In the genomic region with DNA sequence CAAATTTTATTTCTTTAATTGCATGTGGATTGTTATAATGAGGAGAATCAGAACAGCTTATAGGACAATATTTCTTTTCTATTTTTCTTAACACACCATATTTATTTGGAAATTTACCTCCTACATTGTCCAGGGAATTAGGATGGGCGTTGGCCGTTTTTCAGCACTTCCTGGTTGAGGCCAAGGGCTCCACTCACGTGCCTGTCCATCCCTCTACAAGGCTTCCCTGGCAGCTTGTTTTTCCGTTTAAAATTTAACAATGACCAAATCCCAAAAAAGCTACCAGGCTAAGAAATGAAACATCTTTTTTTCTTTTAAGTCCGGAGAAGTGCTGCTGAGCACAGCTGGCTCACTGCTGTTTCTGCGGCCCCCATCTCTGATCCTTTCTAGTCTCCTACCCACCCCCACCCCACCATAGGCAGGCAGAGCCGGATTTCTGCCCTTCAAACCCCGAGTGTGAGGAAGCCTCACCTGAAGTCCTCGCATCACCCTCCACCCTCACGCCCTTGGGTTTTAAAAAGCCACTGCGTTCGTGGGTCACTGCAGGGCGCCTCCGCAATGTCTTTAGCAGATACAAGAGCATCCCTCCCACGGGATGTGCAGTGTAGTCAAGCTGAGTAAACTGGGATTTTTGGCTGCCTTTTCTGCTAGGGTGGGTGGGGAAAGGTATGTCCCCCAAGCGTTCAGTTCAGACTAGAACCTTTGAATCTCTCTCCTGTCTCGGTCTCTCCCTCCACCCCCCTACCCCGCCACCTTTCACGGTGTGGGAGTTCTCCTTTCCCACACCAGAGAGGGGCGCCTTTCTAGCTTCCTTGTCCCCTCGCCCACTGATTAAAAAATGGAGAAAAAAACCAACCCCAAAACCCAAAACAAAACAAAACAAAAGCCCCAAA, we compare ENCODE assay signal across 2 cellular contexts.
TF ChIP-seq lines count a peak whose summit lies in the region.

No MANE protein-coding gene starts in this region.

TF ChIP-seq in liver, 16 proteins besides CTCF, POLR2A, EP300 and RAD21 (continued from another document):
- TF ChIP-seq, protein P1, sequence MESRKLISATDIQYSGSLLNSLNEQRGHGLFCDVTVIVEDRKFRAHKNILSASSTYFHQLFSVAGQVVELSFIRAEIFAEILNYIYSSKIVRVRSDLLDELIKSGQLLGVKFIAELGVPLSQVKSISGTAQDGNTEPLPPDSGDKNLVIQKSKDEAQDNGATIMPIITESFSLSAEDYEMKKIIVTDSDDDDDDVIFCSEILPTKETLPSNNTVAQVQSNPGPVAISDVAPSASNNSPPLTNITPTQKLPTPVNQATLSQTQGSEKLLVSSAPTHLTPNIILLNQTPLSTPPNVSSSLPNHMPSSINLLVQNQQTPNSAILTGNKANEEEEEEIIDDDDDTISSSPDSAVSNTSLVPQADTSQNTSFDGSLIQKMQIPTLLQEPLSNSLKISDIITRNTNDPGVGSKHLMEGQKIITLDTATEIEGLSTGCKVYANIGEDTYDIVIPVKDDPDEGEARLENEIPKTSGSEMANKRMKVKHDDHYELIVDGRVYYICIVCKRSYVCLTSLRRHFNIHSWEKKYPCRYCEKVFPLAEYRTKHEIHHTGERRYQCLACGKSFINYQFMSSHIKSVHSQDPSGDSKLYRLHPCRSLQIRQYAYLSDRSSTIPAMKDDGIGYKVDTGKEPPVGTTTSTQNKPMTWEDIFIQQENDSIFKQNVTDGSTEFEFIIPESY (IDR thresholded peaks at IDR 0.05) = no peak
- TF ChIP-seq, protein P2, sequence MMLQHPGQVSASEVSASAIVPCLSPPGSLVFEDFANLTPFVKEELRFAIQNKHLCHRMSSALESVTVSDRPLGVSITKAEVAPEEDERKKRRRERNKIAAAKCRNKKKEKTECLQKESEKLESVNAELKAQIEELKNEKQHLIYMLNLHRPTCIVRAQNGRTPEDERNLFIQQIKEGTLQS (IDR thresholded peaks at IDR 0.05) = no peak
- TF ChIP-seq, protein P3, sequence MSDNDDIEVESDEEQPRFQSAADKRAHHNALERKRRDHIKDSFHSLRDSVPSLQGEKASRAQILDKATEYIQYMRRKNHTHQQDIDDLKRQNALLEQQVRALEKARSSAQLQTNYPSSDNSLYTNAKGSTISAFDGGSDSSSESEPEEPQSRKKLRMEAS (IDR thresholded peaks at IDR 0.05) = no peak
- TF ChIP-seq GABPA (IDR thresholded peaks at IDR 0.05 in 1 of 2, conservative IDR thresholded peaks at IDR 0.05 in 1 of 2) (no peak), FOXA2 (IDR thresholded peaks at IDR 0.05) (no peak), NR2F2 (IDR thresholded peaks at IDR 0.05) (no peak), YY1 (IDR thresholded peaks at IDR 0.05) (no peak), HNF4A (conservative IDR thresholded peaks at IDR 0.05) (no peak), SP1 (IDR thresholded peaks at IDR 0.05) (no peak), JUND (IDR thresholded peaks at IDR 0.05) (no peak)
- TF ChIP-seq, protein P4, sequence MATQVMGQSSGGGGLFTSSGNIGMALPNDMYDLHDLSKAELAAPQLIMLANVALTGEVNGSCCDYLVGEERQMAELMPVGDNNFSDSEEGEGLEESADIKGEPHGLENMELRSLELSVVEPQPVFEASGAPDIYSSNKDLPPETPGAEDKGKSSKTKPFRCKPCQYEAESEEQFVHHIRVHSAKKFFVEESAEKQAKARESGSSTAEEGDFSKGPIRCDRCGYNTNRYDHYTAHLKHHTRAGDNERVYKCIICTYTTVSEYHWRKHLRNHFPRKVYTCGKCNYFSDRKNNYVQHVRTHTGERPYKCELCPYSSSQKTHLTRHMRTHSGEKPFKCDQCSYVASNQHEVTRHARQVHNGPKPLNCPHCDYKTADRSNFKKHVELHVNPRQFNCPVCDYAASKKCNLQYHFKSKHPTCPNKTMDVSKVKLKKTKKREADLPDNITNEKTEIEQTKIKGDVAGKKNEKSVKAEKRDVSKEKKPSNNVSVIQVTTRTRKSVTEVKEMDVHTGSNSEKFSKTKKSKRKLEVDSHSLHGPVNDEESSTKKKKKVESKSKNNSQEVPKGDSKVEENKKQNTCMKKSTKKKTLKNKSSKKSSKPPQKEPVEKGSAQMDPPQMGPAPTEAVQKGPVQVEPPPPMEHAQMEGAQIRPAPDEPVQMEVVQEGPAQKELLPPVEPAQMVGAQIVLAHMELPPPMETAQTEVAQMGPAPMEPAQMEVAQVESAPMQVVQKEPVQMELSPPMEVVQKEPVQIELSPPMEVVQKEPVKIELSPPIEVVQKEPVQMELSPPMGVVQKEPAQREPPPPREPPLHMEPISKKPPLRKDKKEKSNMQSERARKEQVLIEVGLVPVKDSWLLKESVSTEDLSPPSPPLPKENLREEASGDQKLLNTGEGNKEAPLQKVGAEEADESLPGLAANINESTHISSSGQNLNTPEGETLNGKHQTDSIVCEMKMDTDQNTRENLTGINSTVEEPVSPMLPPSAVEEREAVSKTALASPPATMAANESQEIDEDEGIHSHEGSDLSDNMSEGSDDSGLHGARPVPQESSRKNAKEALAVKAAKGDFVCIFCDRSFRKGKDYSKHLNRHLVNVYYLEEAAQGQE (IDR thresholded peaks at IDR 0.05) = no peak

TF ChIP-seq in HepG2, 621 proteins besides CTCF, POLR2A, EP300 and RAD21 (continued from another document):
- TF ChIP-seq ATF7-NPFF (CRISPR knock-in tag; IDR thresholded peaks at IDR 0.05; ENCODE audit: low read depth) = no peak
- TF ChIP-seq HNF4A (CRISPR knock-in tag; IDR thresholded peaks at IDR 0.05) = no peak
- no peak for TF ChIP-seq RFXANK (CRISPR knock-in tag; IDR thresholded peaks at IDR 0.05)
- no peak for TF ChIP-seq ZNF30 (CRISPR knock-in tag; IDR thresholded peaks at IDR 0.05)
- TF ChIP-seq ZNF296 (CRISPR knock-in tag; conservative IDR thresholded peaks at IDR 0.05) = no peak
- TF ChIP-seq, protein P1 (CRISPR knock-in tag; IDR thresholded peaks at IDR 0.05) = no peak
- no peak for TF ChIP-seq ZSCAN29 (CRISPR knock-in tag; conservative IDR thresholded peaks at IDR 0.05)
- no peak for TF ChIP-seq ZNF816 (CRISPR knock-in tag; IDR thresholded peaks at IDR 0.05; ENCODE audit: borderline replicate concordance)
- no peak for TF ChIP-seq YY1 (IDR thresholded peaks at IDR 0.05; ENCODE audit: insufficient read depth, insufficient replicate concordance, low read depth, low read length)
- TF ChIP-seq ZFP36 (IDR thresholded peaks at IDR 0.05; ENCODE audit: borderline replicate concordance, low read depth, low read length, partially characterized antibody) = no peak
- TF ChIP-seq, protein P5, sequence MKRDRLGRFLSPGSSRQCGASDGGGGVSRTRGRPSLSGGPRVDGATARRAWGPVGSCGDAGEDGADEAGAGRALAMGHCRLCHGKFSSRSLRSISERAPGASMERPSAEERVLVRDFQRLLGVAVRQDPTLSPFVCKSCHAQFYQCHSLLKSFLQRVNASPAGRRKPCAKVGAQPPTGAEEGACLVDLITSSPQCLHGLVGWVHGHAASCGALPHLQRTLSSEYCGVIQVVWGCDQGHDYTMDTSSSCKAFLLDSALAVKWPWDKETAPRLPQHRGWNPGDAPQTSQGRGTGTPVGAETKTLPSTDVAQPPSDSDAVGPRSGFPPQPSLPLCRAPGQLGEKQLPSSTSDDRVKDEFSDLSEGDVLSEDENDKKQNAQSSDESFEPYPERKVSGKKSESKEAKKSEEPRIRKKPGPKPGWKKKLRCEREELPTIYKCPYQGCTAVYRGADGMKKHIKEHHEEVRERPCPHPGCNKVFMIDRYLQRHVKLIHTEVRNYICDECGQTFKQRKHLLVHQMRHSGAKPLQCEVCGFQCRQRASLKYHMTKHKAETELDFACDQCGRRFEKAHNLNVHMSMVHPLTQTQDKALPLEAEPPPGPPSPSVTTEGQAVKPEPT (CRISPR knock-in tag; IDR thresholded peaks at IDR 0.05; ENCODE audit: low read depth) = no peak
- TF ChIP-seq, protein P6, sequence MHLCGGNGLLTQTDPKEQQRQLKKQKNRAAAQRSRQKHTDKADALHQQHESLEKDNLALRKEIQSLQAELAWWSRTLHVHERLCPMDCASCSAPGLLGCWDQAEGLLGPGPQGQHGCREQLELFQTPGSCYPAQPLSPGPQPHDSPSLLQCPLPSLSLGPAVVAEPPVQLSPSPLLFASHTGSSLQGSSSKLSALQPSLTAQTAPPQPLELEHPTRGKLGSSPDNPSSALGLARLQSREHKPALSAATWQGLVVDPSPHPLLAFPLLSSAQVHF (CRISPR knock-in tag; IDR thresholded peaks at IDR 0.05) = no peak
- no peak for TF ChIP-seq SPEN (CRISPR knock-in tag; IDR thresholded peaks at IDR 0.05; ENCODE audit: low read depth)
- no peak for TF ChIP-seq SMAD9 (CRISPR knock-in tag; IDR thresholded peaks at IDR 0.05)
